In the genomic region with DNA sequence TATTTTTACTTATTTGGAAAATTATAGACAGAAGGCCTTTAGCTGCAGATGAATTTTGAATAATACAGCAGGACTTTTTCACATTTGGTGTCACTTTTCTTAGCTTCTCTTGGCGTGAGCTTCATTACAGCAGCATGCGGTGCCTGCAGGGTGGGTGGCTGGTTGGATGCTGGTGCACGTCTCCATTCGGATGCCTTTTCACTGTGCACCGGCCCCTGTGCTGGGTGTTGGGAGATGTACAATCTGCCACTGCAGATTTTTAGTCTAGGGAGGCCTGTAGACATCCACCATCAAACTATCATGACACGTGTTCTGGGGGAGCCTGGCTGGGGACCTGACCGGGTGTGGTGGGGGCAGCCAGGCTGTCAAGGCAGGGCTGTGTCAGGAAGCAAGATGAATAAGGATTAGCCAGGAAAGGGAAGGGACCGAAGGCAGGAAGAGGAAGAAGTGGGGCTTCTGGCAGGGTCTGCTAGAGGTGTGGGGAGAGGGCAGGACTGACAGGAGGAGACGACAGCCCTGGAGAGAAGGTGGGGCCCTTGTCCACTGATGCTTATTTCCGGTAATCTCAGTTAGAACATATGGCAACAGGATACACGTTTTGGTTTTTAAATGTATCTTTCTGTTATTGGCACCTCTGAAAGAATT, we compare ENCODE assay signal across 8 cellular contexts.
DNase-seq lines count a peak whose midpoint lies in the region; ATAC-seq and TF ChIP-seq lines count a peak whose summit lies in the region.

No MANE protein-coding gene starts in this region.

- H3K9me3 ChIP-seq in CD8-positive, alpha-beta memory T cell (ENCODE audit: low read length), result no peaks in the 10 kb centered on the region
- no peaks in the 10 kb centered on the region for H3K9me3 ChIP-seq in endocrine pancreas (ENCODE audit: control insufficient read depth, low read length)
- H3K9me3 ChIP-seq in osteoblast (ENCODE audit: low read depth, low read length), result no peaks in the 10 kb centered on the region

- peak overlapping the region; percentile 76 for H3K4me2 ChIP-seq in osteoblast (ENCODE audit: insufficient read depth, low read length)

- no peak for DNase-seq in CD8-positive, alpha-beta memory T cell
- DNase-seq in osteoblast (ENCODE audit: insufficient read length, low spot score, missing footprints) (no peak), NCI-H2081 treated with DMSO at 0.1 percent for 48 hours (lab: John Stamatoyannopoulos, UW) (no peak), SKM-1 treated with dmso at 0.1 percent for 144 hours (lab: John Stamatoyannopoulos, UW; ENCODE audit: unreplicated experiment) (no peak)
- DNase-seq in effector CD4-positive, alpha-beta T cell, result no peak

- peaks cover 86% of the 10 kb centered on the region for H3K79me2 ChIP-seq in osteoblast (ENCODE audit: insufficient read depth, low read length)

- no peak overlapping the region for H3K4me3 ChIP-seq in CD8-positive, alpha-beta memory T cell (ENCODE audit: low read length)
- H3K4me3 ChIP-seq in endocrine pancreas (ENCODE audit: control insufficient read depth, insufficient read depth, low read length) (peak overlapping the region; percentile 15), osteoblast (ENCODE audit: insufficient read depth, low read length) (peak overlapping the region; percentile 52)

- CTCF ChIA-PET in CD8-positive, alpha-beta memory T cell (lab: Charles Lee), result interaction anchor here (1.3 kb wide), 2 partner anchors 14 to 19 kb away, joined by 3 to 6 read pairs; no protein-coding TSS in a partner anchor

- no peak overlapping the region for H3K9ac ChIP-seq in endocrine pancreas (ENCODE audit: control insufficient read depth, insufficient read depth, low read length)

- ATAC-seq in HG02759 (IDR thresholded peaks at IDR 0.05; ENCODE audit: unreplicated experiment) (peak; percentile 37), GM21825 (IDR thresholded peaks at IDR 0.05; ENCODE audit: unreplicated experiment) (no peak)

- peak overlapping the region in 1 of 7 donors; percentile 20 for H3K4me3 Mint-ChIP-seq in CD8-positive, alpha-beta memory T cell

- H3K27me3 ChIP-seq in CD8-positive, alpha-beta memory T cell (ENCODE audit: insufficient read depth, low read length, poor library complexity, severe bottlenecking), result no peaks in the 10 kb centered on the region
- H3K27me3 ChIP-seq in endocrine pancreas (ENCODE audit: control insufficient read depth, insufficient read depth, low read length) (no peaks in the 10 kb centered on the region), osteoblast (ENCODE audit: insufficient read depth, low read length) (no peaks in the 10 kb centered on the region)

- H3K36me3 ChIP-seq in CD8-positive, alpha-beta memory T cell (ENCODE audit: insufficient read depth, low read length), result no peaks in the 10 kb centered on the region
- H3K36me3 ChIP-seq in endocrine pancreas (ENCODE audit: control insufficient read depth, insufficient read depth, low read length) (no peaks in the 10 kb centered on the region), osteoblast (ENCODE audit: insufficient read depth, low read length) (no peaks in the 10 kb centered on the region)

- peaks cover 40% of the 10 kb centered on the region for H3K4me1 ChIP-seq in CD8-positive, alpha-beta memory T cell (ENCODE audit: insufficient read depth, low read length)
- H3K4me1 ChIP-seq in endocrine pancreas (ENCODE audit: control insufficient read depth, insufficient read depth, low read length) (no peaks in the 10 kb centered on the region), osteoblast (ENCODE audit: insufficient read depth, low read length) (peaks cover 26% of the 10 kb centered on the region)

- peaks cover 0 to 45% (median 16%) of the 10 kb centered on the region in 3 donors for H3K36me3 Mint-ChIP-seq in CD8-positive, alpha-beta memory T cell

- H3K27ac Mint-ChIP-seq in CD8-positive, alpha-beta memory T cell, result peak overlapping the region in 5 of 8 donors; percentile 20 to 75 (median 68)

- peaks cover 67 to 85% (median 73%) of the 10 kb centered on the region in 3 donors for H3K4me1 Mint-ChIP-seq in CD8-positive, alpha-beta memory T cell

- TF ChIP-seq CTCF in osteoblast (IDR thresholded peaks at IDR 0.05; ENCODE audit: extremely low read depth, low read depth, low read length), result no peak

- no peak overlapping the region for H2AFZ ChIP-seq in osteoblast (ENCODE audit: low read length)

- no peak overlapping the region for H3K27ac ChIP-seq in CD8-positive, alpha-beta memory T cell (ENCODE audit: low read depth, low read length)
- H3K27ac ChIP-seq in osteoblast (ENCODE audit: low read depth, low read length), result peak overlapping the region; percentile 53

- no peaks in the 10 kb centered on the region for H3K9me3 Mint-ChIP-seq in CD8-positive, alpha-beta memory T cell

- H4K20me1 ChIP-seq in osteoblast (ENCODE audit: insufficient read depth, low read length), result peaks cover 5% of the 10 kb centered on the region

- peaks cover 0 to 3% of the 10 kb centered on the region in 2 donors for H3K27me3 Mint-ChIP-seq in CD8-positive, alpha-beta memory T cell

- POLR2A ChIA-PET in CD8-positive, alpha-beta memory T cell (lab: Charles Lee), result interaction anchor here (1.5 kb wide), 1 partner anchor 14 kb away, joined by 4 read pairs; no protein-coding TSS in a partner anchor
